ENCODE assay signal across 18 cellular contexts in genomic region chr14:24155100-24155499, GRCh38. TPM values are rescaled to one million over a fixed set of nuclear protein-coding genes. Genes with fewer than 3 reads are reported as not detected.
DNase-seq lines count a peak whose midpoint lies in the region; ATAC-seq, FAIRE-seq and TF ChIP-seq lines count a peak whose summit lies in the region.
"Had no signal": no experiment of that assay in that cellular context is flagged by ENCODE, and none has a peak within 500 bp of the region (broad histone marks: within the 10 kb centered on the region; RNA-seq: fewer than 3 reads in every experiment).

No MANE protein-coding gene starts in this region.

- H3K9me3 Mint-ChIP-seq in CD14-positive monocyte (no peaks in the 10 kb centered on the region), astrocyte (ENCODE audit: unreplicated experiment) (no peaks in the 10 kb centered on the region)

- H3K36me3 ChIP-seq in astrocyte (ENCODE audit: insufficient read depth, low read length) (peaks cover 45% of the 10 kb centered on the region), neuronal stem cell (replicated peaks in 1 of 2; ENCODE audit: control insufficient read depth in 2 of 2, insufficient read depth in 2 of 2, low read length in 2 of 2) (peaks cover 53 to 84% of the 10 kb centered on the region in 2 donors)

- no peak overlapping the region for H2AK5ac ChIP-seq in neuronal stem cell (ENCODE audit: low read depth, low read length)

- H3K27me3 Mint-ChIP-seq in CD14-positive monocyte (ENCODE audit: low read depth in 3 of 3) (peaks cover 0 to 2% (median 0%) of the 10 kb centered on the region in 3 donors), astrocyte (ENCODE audit: low read depth, unreplicated experiment) (no peaks in the 10 kb centered on the region)

- no peaks in the 10 kb centered on the region for H3K27me3 ChIP-seq in astrocyte (ENCODE audit: insufficient read depth, low read length)
- H3K27me3 ChIP-seq in neuronal stem cell (ENCODE audit: control insufficient read depth in 3 of 3, insufficient read depth in 3 of 3, low read depth in 1 of 3, low read length in 3 of 3): no peaks in the 10 kb centered on the region
- H3K27me3 ChIP-seq: SJCRH30 had no signal

- no peak overlapping the region for H3K18ac ChIP-seq in neuronal stem cell (ENCODE audit: low read length)

- H3K79me1 ChIP-seq in neuronal stem cell (ENCODE audit: low read depth, low read length): peaks cover 2% of the 10 kb centered on the region

- H4K20me1 ChIP-seq in astrocyte (ENCODE audit: insufficient read depth, low read length): peaks cover 17% of the 10 kb centered on the region

- no peak overlapping the region for H3K9ac ChIP-seq in astrocyte (ENCODE audit: low read length)
- H3K9ac ChIP-seq in neuronal stem cell (ENCODE audit: low read depth, low read length, poor library complexity): peak overlapping the region; percentile 79
- H3K9ac ChIP-seq: GM23248 had no signal

- H3K36me3 Mint-ChIP-seq in CD14-positive monocyte (peaks cover 65 to 92% of the 10 kb centered on the region in 2 donors), astrocyte (ENCODE audit: low read depth, unreplicated experiment) (peaks cover 23% of the 10 kb centered on the region)

- H3K4me3 Mint-ChIP-seq in CD14-positive monocyte (no peak overlapping the region), astrocyte (ENCODE audit: unreplicated experiment) (no peak overlapping the region)

- H2BK12ac ChIP-seq in neuronal stem cell (ENCODE audit: low read length): no peak overlapping the region

- H4K8ac ChIP-seq in neuronal stem cell (ENCODE audit: low read depth, low read length): no peak overlapping the region

- H3K27ac ChIP-seq in astrocyte (ENCODE audit: low read depth, low read length) (no peak overlapping the region), neuronal stem cell (replicated peaks; ENCODE audit: low read length) (no peak overlapping the region)
- H3K27ac ChIP-seq: 22Rv1, GM23248, SJCRH30 had no signal

- H3K4ac ChIP-seq in neuronal stem cell (ENCODE audit: low read length): no peak overlapping the region

- H3K14ac ChIP-seq in neuronal stem cell (ENCODE audit: low read length): no peak overlapping the region

- H3K4me1 ChIP-seq in astrocyte (ENCODE audit: insufficient read depth, low read length): no peaks in the 10 kb centered on the region
- no peaks in the 10 kb centered on the region for H3K4me1 ChIP-seq in neuronal stem cell (ENCODE audit: control insufficient read depth in 2 of 2, insufficient read depth in 1 of 2, low read depth in 1 of 2, low read length in 2 of 2)
- H3K4me1 ChIP-seq: Caco-2, SJCRH30 had no signal

- no peak overlapping the region for H2BK120ac ChIP-seq in neuronal stem cell (ENCODE audit: low read depth, low read length)

- ATAC-seq in GM19035 (IDR thresholded peaks at IDR 0.05; ENCODE audit: unreplicated experiment): no peak
- ATAC-seq: HCT116 had no signal

- no peak overlapping the region for H2BK15ac ChIP-seq in neuronal stem cell (ENCODE audit: low read length)

- FAIRE-seq in astrocyte (lab: Jason Lieb, UNC): no peak

- intact Hi-C loops in CD14-positive monocyte (cut with micrococcal nuclease): no loop called here

- TF ChIP-seq CTCF in CD14-positive monocyte (IDR thresholded peaks at IDR 0.05): no peak
- no peak for TF ChIP-seq CTCF in astrocyte (IDR thresholded peaks at IDR 0.05; ENCODE audit: insufficient read depth, low read depth, low read length)

- H4K91ac ChIP-seq in neuronal stem cell (ENCODE audit: low read depth, low read length, poor library complexity): no peak overlapping the region

- DNase-seq in DMS 273 (lab: John Stamatoyannopoulos, UW; ENCODE audit: unreplicated experiment) (peak; percentile 42), DMS 273 treated with DMSO at 0.1 percent for 48 hours (lab: John Stamatoyannopoulos, UW) (no peak), CD14-positive monocyte (ENCODE audit: low spot score) (no peak), astrocyte (ENCODE audit: low read depth) (no peak), neuronal stem cell (ENCODE audit: low spot score) (no peak), globus pallidus (ENCODE audit: low spot score) (no peak)
- no peak for DNase-seq in activated CD8-positive, alpha-beta memory T cell treated with anti-CD3 and anti-CD28 coated beads for 24 hours
- DNase-seq: C1 segment of cervical spinal cord, Caco-2, GM23248, NCI-H1417 treated with DMSO at 0.1 percent for 48 hours, NCI-H2029 treated with DMSO at 0.1 percent for 48 hours, NCI-H526, RPMI8226, SJCRH30 had no signal

- H2AFZ ChIP-seq in astrocyte (ENCODE audit: low read depth, low read length) (no peak overlapping the region), neuronal stem cell (ENCODE audit: low read length) (no peak overlapping the region)
- H2AFZ ChIP-seq: GM23248 had no signal

- H3K23ac ChIP-seq in neuronal stem cell (ENCODE audit: low read depth, low read length, poor library complexity): no peak overlapping the region

- H3K4me3 ChIP-seq in astrocyte (ENCODE audit: insufficient read depth, low read depth, low read length) (no peak overlapping the region), neuronal stem cell (ENCODE audit: low read length in 2 of 2) (no peak overlapping the region)
- H3K4me3 ChIP-seq: GM23248, SJCRH30 had no signal

- H2BK5ac ChIP-seq in neuronal stem cell (ENCODE audit: low read length): no peak overlapping the region

- H3K4me2 ChIP-seq in astrocyte (ENCODE audit: low read length) (no peak overlapping the region), neuronal stem cell (ENCODE audit: insufficient read depth, low read length, poor library complexity, severe bottlenecking) (no peak overlapping the region)

- WGBS in neuronal stem cell (ENCODE audit: extremely low coverage in 2 of 2, insufficient read length in 2 of 2, insufficient replicate concordance in 1 of 2), 2 donors: no CpG with 5 or more reads among the region's 10 CpGs

- H3K27ac Mint-ChIP-seq in CD14-positive monocyte (peak overlapping the region in 4 of 7 donors; percentile 26 to 80 (median 42)), astrocyte (ENCODE audit: unreplicated experiment) (peak overlapping the region; percentile 43)

- peaks cover 6% of the 10 kb centered on the region for H3K79me2 ChIP-seq in astrocyte (ENCODE audit: insufficient read depth, low read length)

- no peaks in the 10 kb centered on the region for H3K9me3 ChIP-seq in astrocyte (ENCODE audit: insufficient read depth, low read depth, low read length)
- H3K9me3 ChIP-seq in neuronal stem cell (replicated peaks in 1 of 2; ENCODE audit: control insufficient read depth in 2 of 2, insufficient read depth in 1 of 2, low read depth in 1 of 2, low read length in 2 of 2): no peaks in the 10 kb centered on the region
- H3K9me3 ChIP-seq: Caco-2, SJCRH30 had no signal

- H3K4me1 Mint-ChIP-seq in CD14-positive monocyte (peaks cover 9% of the 10 kb centered on the region), astrocyte (ENCODE audit: low read depth, unreplicated experiment) (no peaks in the 10 kb centered on the region)

RNA-seq across cellular contexts. Expression of gene IRF9, which starts 6.0 kb away (rescaled TPM):
- polyA plus RNA-seq in CD14-positive monocyte: 10 to 100 TPM; 44.7 to 56.0 TPM
- 76.0 and 89.4 TPM in 2 replicates for total RNA-seq in astrocyte
- 8.0 TPM for polyA plus RNA-seq in neuronal stem cell (2013, experiment 1 of 2)
- 7.1 TPM for polyA plus RNA-seq in neuronal stem cell (2013, experiment 2 of 2)

RNA-seq across cellular contexts. Expression of gene RNF31, which starts 7.8 kb away (rescaled TPM):
- polyA plus RNA-seq in CD14-positive monocyte: 10 to 100 TPM; 30.7 to 36.8 TPM
- total RNA-seq in astrocyte: 59.0 and 69.8 TPM in 2 replicates
- 50.4 TPM for polyA plus RNA-seq in neuronal stem cell (2013, experiment 1 of 2)
- polyA plus RNA-seq in neuronal stem cell (2013, experiment 2 of 2): 45.1 TPM

RNA-seq across cellular contexts. Expression of gene PSME2, which starts 8.7 kb away (rescaled TPM):
- polyA plus RNA-seq in CD14-positive monocyte: 100 to 1,000 TPM; 579 to 593 TPM
- total RNA-seq in astrocyte: 173 TPM in 2 replicates
- 94.4 TPM for polyA plus RNA-seq in neuronal stem cell (2013, experiment 1 of 2)
- polyA plus RNA-seq in neuronal stem cell (2013, experiment 2 of 2): 92.0 TPM

RNA-seq across cellular contexts. Expression of gene EMC9, which starts 13.7 kb away (rescaled TPM):
- polyA plus RNA-seq in CD14-positive monocyte: 1 to 10 TPM; 8.5 to 9.4 TPM
- 16.7 and 18.5 TPM in 2 replicates for total RNA-seq in astrocyte
- polyA plus RNA-seq in neuronal stem cell (2013, experiment 1 of 2): 18.2 TPM
- 17.6 TPM for polyA plus RNA-seq in neuronal stem cell (2013, experiment 2 of 2)

RNA-seq across cellular contexts. Expression of gene REC8, which starts 16.8 kb away (rescaled TPM):
- polyA plus RNA-seq in CD14-positive monocyte: 1 to 10 TPM; 1.4 to 2.3 TPM
- 33.5 and 46.4 TPM in 2 replicates for total RNA-seq in astrocyte
- polyA plus RNA-seq in neuronal stem cell (2013, experiment 1 of 2): 82.2 TPM
- 80.0 TPM for polyA plus RNA-seq in neuronal stem cell (2013, experiment 2 of 2)
